Comparison of ENCODE assay signal across 9 cellular contexts in the genomic region with DNA sequence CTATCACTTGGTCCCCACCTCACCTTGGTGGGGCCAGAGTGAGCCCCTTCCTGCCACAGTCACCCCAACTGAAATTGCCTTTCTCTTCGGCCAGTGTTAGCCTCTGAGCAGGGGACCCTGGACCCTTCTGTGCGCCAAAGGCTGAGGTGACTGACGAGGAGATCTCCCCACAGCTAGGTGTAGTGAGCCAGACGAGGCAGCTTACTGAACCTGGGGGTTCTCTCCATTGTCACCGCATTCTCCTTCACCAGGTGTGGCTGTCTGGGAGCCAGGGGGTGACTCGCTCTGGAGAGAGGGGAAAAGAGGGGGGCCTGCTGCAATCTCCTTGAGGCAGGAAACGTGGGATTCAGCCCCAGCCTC. TPM values are rescaled to one million over a fixed set of nuclear protein-coding genes. Genes with fewer than 3 reads are reported as not detected.
DNase-seq lines count a peak whose midpoint lies in the region; FAIRE-seq and TF ChIP-seq lines count a peak whose summit lies in the region.
"Had no signal": no experiment of that assay in that cellular context is flagged by ENCODE, and none has a peak within 500 bp of the region (broad histone marks: within the 10 kb centered on the region; RNA-seq: fewer than 3 reads in every experiment).

No MANE protein-coding gene starts in this region.

- H3K27me3 ChIP-seq in KMS-11 (ENCODE audit: insufficient read depth, low read depth) = no peaks in the 10 kb centered on the region
- H3K27me3 ChIP-seq in muscle layer of duodenum (ENCODE audit: low read depth, low read length) = no peaks in the 10 kb centered on the region

- H3K4me3 ChIP-seq in AG04449 (ENCODE audit: low read depth, low read length) = peak overlapping the region; percentile 99
- H3K4me3 ChIP-seq in KMS-11 (IDR thresholded peaks at IDR 0.05; ENCODE audit: insufficient read depth, low read depth, low read length) = no peak overlapping the region
- H3K4me3 ChIP-seq in coronary artery = peak overlapping the region; percentile 90
- peak overlapping the region; percentile 95 to 99 for H3K4me3 ChIP-seq in muscle layer of duodenum (ENCODE audit: low read depth in 1 of 2, low read length in 2 of 2)

- no peaks in the 10 kb centered on the region for H3K9me3 ChIP-seq in muscle layer of duodenum (ENCODE audit: control insufficient read depth in 1 of 2, low read length in 2 of 2)

- no peak overlapping the region for H3K27ac ChIP-seq in KMS-11
- H3K27ac ChIP-seq in coronary artery = peak overlapping the region in 1 of 2 donors; percentile 45
- H3K27ac ChIP-seq in muscle layer of duodenum (ENCODE audit: low read length) = peak overlapping the region; percentile 98

- H3K4me1 ChIP-seq in KMS-11 (ENCODE audit: low read depth, poor library complexity, severe bottlenecking) (peaks cover 27% of the 10 kb centered on the region), muscle layer of duodenum (ENCODE audit: control insufficient read depth in 1 of 2, insufficient read depth in 2 of 2, low read length in 2 of 2) (peaks cover 9 to 34% of the 10 kb centered on the region in 2 donors)

- H3K4me2 ChIP-seq in KMS-11 = peak overlapping the region; percentile 96

- H4K20me1 ChIP-seq in KMS-11 (ENCODE audit: insufficient read depth) = no peaks in the 10 kb centered on the region

- H2AFZ ChIP-seq in KMS-11 (ENCODE audit: low read depth) = no peak overlapping the region

- H3K36me3 ChIP-seq in KMS-11 (ENCODE audit: insufficient read depth) (peaks cover 6% of the 10 kb centered on the region; the same call in 1 of the 2 replicates), muscle layer of duodenum (ENCODE audit: control insufficient read depth in 1 of 2, insufficient read depth in 2 of 2, low read length in 2 of 2) (peaks cover 6 to 7% of the 10 kb centered on the region in 2 donors)

- CTCF ChIA-PET in AG04449 (lab: Yijun Ruan, JAX) = no interaction called here

- TF ChIP-seq CTCF in AG04449 (IDR thresholded peaks at IDR 0.05; ENCODE audit: insufficient read depth, low read length, missing control alignments) (no peak), KMS-11 (conservative IDR thresholded peaks at IDR 0.05; ENCODE audit: low read depth, low read length) (no peak), coronary artery (IDR thresholded peaks at IDR 0.05) (no peak)

- no peak for FAIRE-seq in frontal cortex (lab: Jason Lieb, UNC)

- POLR2A ChIA-PET in AG04449 (lab: Yijun Ruan, JAX) = interaction anchor here (1.8 to 2.3 kb wide), 2 partner anchors 12 to 68 kb away, joined by 5 to 10 read pairs; partner anchors contain the start of gene RAB11B

- 0 out of 2 replicates have a peak overlapping the region, but pooled peaks have one; percentile 90 for H3K9ac ChIP-seq in KMS-11

- H3K79me2 ChIP-seq in KMS-11 (ENCODE audit: insufficient read depth, low read depth) = peaks cover 40% of the 10 kb centered on the region

- DNase-seq in AG04449 (ENCODE audit: low read depth, low spot score) (no peak), coronary artery (ENCODE audit: low spot score) (no peak), frontal cortex (ENCODE audit: low spot score in 2 of 2) (no peak), GM19240 (ENCODE audit: insufficient read length, low spot score) (no peak)
- DNase-seq in activated CD4-positive, CD25-positive, alpha-beta regulatory T cell (lab: John Stamatoyannopoulos, UW) = no peak
- no peak for DNase-seq in stimulated activated CD8-positive, alpha-beta memory T cell treated with anti-CD3 and anti-CD28 coated beads, Interleukin-4, amount 100 ng/mL, for 48 hours

RNA-seq across cellular contexts. Expression of gene RPS28, which starts 1.3 kb away (rescaled TPM):
- total RNA-seq in frontal cortex = 157 TPM

RNA-seq across cellular contexts. Expression of gene NDUFA7, which starts 1.4 kb away (rescaled TPM):
- 7.3 TPM for total RNA-seq in frontal cortex

RNA-seq across cellular contexts. Expression of gene CD320, which starts 14.5 kb away (rescaled TPM):
- total RNA-seq in frontal cortex = 16.7 TPM

RNA-seq across cellular contexts. Expression of gene KANK3, which starts 20.4 kb away (rescaled TPM):
- total RNA-seq in frontal cortex = 2.4 TPM
- total RNA-seq: HT1080 had no signal

RNA-seq across cellular contexts. Expression of gene ANGPTL4, which starts 41.3 kb away (rescaled TPM):
- total RNA-seq in frontal cortex = 0.82 TPM
- total RNA-seq: HT1080 had no signal
